21 cellular contexts compared by ENCODE assay signal in genomic region chr18:23853448-23854210, GRCh38.
"Had no signal": no experiment of that assay in that cellular context is flagged by ENCODE, and none has a peak within 500 bp of the region (broad histone marks: within the 10 kb centered on the region; RNA-seq: fewer than 3 reads in every experiment).

No MANE protein-coding gene starts in this region.

- H3K4me1 ChIP-seq: esophagus muscularis mucosa had no signal

- H3K9me3 ChIP-seq: esophagus muscularis mucosa, lower lobe of right lung, neutrophil, thoracic aorta, upper lobe of left lung had no signal

- H3K36me3 ChIP-seq: brain microvascular endothelial cell, neutrophil, thoracic aorta, upper lobe of left lung had no signal

- H3K27ac ChIP-seq: brain microvascular endothelial cell, esophagus muscularis mucosa, foreskin keratinocyte, lower lobe of right lung, neutrophil, thoracic aorta, upper lobe of left lung had no signal

- H3K27me3 ChIP-seq: brain microvascular endothelial cell, esophagus muscularis mucosa, foreskin keratinocyte, neutrophil, upper lobe of left lung had no signal

- H3K4me3 ChIP-seq: esophagus muscularis mucosa, lower lobe of right lung, thoracic aorta, upper lobe of left lung had no signal

- DNase-seq: activated CD4-positive, alpha-beta T cell treated with anti-CD3 and anti-CD28 coated beads, Interleukin-2, amount 10 ng/mL, durations not matched to agents 24 days and 14 days; activated CD8-positive, alpha-beta memory T cell treated with anti-CD3 and anti-CD28 coated beads, Interleukin-2, amount 50 U/mL, for 4 hours; activated effector memory CD4-positive, alpha-beta T cell treated with Interleukin-2 at 50 U/mL for 16 hours; activated naive CD4-positive, alpha-beta T cell treated with anti-CD3 and anti-CD28 coated beads, Interleukin-2, amount 10 ng/mL, durations not matched to agents 7 days and 5 days; activated naive CD8-positive, alpha-beta T cell treated with anti-CD3 and anti-CD28 coated beads, Interleukin-2, amount 50 U/mL, for 24 hours; activated T-cell treated with anti-CD3 and anti-CD28 coated beads, Interleukin-2, amount 50 U/mL, for 4 hours; aorta; brain microvascular endothelial cell; central memory CD4-positive, alpha-beta T cell; foreskin keratinocyte; glutamatergic neuron; hippocampal formation; left cardiac atrium; lower lobe of right lung; stimulated activated naive B cell treated with anti-CD40 and anti-IgM and Interleukin-4, amounts not matched to agents 10 μg/mL and 1 μg/mL and 100 μg/mL, for 72 hours; T1000; upper lobe of left lung had no signal

- ATAC-seq: activated naive CD8-positive, alpha-beta T cell treated with anti-CD3 and anti-CD28 coated beads, Interleukin-2, amount 50 U/mL, for 24 hours; activated T-cell treated with anti-CD3 and anti-CD28 coated beads, Interleukin-2, amount 50 U/mL, for 4 hours; foreskin keratinocyte; left cardiac atrium; lower lobe of right lung; natural killer cell treated with Interleukin-12 subunit alpha and Interleukin-12 subunit beta and Interleukin-15 and Interleukin-18, amount 100 ng/mL, for 72 hours had no signal
